1 cellular context compared by ENCODE assay signal in the genomic region with DNA sequence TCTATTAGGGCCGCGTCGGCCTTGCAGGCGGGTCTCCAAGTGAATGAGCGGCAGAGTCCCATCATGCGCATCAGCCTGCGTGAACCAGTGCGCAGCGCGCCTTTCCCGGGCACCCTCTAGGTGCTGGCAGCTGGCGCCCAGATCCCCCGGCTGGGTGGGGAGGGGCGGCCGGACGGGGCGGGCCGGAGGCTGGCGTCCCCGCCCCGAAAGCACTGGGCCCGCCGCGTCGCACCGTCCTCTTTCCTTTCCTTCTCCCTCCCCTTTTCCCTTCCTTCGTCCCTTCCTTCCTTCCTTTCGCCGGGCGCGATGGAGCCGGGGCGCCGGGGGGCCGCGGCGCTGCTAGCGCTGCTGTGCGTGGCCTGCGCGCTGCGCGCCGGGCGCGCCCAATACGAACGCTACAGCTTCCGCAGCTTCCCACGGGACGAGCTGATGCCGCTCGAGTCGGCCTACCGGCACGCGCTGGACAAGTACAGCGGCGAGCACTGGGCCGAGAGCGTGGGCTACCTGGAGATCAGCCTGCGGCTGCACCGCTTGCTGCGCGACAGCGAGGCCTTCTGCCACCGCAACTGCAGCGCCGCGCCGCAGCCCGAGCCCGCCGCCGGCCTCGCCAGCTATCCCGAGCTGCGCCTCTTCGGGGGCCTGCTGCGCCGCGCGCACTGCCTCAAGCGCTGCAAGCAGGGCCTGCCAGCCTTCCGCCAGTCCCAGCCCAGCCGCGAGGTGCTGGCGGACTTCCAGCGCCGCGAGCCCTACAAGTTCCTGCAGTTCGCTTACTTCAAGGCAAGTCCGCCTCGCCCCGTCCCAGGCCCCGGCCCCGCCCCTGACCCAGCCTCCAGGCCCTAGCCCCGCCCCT.
TF ChIP-seq lines count a peak whose summit lies in the region.

A gene (plus strand): TSS at position 243 of the 850 bp plus-strand sequence. CDS start 64 bp downstream, at position 307.

TF ChIP-seq in K562, 482 proteins besides CTCF, POLR2A, EP300 and RAD21 (continued from another document and continues in another):
- TF ChIP-seq, protein P1, sequence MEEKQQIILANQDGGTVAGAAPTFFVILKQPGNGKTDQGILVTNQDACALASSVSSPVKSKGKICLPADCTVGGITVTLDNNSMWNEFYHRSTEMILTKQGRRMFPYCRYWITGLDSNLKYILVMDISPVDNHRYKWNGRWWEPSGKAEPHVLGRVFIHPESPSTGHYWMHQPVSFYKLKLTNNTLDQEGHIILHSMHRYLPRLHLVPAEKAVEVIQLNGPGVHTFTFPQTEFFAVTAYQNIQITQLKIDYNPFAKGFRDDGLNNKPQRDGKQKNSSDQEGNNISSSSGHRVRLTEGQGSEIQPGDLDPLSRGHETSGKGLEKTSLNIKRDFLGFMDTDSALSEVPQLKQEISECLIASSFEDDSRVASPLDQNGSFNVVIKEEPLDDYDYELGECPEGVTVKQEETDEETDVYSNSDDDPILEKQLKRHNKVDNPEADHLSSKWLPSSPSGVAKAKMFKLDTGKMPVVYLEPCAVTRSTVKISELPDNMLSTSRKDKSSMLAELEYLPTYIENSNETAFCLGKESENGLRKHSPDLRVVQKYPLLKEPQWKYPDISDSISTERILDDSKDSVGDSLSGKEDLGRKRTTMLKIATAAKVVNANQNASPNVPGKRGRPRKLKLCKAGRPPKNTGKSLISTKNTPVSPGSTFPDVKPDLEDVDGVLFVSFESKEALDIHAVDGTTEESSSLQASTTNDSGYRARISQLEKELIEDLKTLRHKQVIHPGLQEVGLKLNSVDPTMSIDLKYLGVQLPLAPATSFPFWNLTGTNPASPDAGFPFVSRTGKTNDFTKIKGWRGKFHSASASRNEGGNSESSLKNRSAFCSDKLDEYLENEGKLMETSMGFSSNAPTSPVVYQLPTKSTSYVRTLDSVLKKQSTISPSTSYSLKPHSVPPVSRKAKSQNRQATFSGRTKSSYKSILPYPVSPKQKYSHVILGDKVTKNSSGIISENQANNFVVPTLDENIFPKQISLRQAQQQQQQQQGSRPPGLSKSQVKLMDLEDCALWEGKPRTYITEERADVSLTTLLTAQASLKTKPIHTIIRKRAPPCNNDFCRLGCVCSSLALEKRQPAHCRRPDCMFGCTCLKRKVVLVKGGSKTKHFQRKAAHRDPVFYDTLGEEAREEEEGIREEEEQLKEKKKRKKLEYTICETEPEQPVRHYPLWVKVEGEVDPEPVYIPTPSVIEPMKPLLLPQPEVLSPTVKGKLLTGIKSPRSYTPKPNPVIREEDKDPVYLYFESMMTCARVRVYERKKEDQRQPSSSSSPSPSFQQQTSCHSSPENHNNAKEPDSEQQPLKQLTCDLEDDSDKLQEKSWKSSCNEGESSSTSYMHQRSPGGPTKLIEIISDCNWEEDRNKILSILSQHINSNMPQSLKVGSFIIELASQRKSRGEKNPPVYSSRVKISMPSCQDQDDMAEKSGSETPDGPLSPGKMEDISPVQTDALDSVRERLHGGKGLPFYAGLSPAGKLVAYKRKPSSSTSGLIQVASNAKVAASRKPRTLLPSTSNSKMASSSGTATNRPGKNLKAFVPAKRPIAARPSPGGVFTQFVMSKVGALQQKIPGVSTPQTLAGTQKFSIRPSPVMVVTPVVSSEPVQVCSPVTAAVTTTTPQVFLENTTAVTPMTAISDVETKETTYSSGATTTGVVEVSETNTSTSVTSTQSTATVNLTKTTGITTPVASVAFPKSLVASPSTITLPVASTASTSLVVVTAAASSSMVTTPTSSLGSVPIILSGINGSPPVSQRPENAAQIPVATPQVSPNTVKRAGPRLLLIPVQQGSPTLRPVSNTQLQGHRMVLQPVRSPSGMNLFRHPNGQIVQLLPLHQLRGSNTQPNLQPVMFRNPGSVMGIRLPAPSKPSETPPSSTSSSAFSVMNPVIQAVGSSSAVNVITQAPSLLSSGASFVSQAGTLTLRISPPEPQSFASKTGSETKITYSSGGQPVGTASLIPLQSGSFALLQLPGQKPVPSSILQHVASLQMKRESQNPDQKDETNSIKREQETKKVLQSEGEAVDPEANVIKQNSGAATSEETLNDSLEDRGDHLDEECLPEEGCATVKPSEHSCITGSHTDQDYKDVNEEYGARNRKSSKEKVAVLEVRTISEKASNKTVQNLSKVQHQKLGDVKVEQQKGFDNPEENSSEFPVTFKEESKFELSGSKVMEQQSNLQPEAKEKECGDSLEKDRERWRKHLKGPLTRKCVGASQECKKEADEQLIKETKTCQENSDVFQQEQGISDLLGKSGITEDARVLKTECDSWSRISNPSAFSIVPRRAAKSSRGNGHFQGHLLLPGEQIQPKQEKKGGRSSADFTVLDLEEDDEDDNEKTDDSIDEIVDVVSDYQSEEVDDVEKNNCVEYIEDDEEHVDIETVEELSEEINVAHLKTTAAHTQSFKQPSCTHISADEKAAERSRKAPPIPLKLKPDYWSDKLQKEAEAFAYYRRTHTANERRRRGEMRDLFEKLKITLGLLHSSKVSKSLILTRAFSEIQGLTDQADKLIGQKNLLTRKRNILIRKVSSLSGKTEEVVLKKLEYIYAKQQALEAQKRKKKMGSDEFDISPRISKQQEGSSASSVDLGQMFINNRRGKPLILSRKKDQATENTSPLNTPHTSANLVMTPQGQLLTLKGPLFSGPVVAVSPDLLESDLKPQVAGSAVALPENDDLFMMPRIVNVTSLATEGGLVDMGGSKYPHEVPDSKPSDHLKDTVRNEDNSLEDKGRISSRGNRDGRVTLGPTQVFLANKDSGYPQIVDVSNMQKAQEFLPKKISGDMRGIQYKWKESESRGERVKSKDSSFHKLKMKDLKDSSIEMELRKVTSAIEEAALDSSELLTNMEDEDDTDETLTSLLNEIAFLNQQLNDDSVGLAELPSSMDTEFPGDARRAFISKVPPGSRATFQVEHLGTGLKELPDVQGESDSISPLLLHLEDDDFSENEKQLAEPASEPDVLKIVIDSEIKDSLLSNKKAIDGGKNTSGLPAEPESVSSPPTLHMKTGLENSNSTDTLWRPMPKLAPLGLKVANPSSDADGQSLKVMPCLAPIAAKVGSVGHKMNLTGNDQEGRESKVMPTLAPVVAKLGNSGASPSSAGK (IDR thresholded peaks at IDR 0.05): peak; percentile 82
- TF ChIP-seq NR4A1 (CRISPR knock-in tag; IDR thresholded peaks at IDR 0.05) (peak; percentile 38; the same call in 1 of the 2 replicates), NR4A1 (tag; IDR thresholded peaks at IDR 0.05) (peak; percentile 91), PRPF4 (IDR thresholded peaks at IDR 0.05; ENCODE audit: insufficient read depth, low read depth, low read length, poor library complexity, severe bottlenecking) (no peak), RBFOX2 (IDR thresholded peaks at IDR 0.05; ENCODE audit: low read depth, low read length) (peak; percentile 90), KLF10 (CRISPR knock-in tag; IDR thresholded peaks at IDR 0.05) (no peak), GATAD2A (IDR thresholded peaks at IDR 0.05) (no peak), TEAD1 (CRISPR knock-in tag; IDR thresholded peaks at IDR 0.05) (peak; percentile 45 to 60; a peak in 1 of 4 replicates), MYC (IDR thresholded peaks at IDR 0.05; ENCODE audit: low read depth, low read length) (peak; percentile 76), MYC (CRISPR knock-in tag; IDR thresholded peaks at IDR 0.05; ENCODE audit: borderline replicate concordance, low read depth) (no peak), TAF15 (IDR thresholded peaks at IDR 0.05; ENCODE audit: low read depth, low read length) (no peak), IFI16 (CRISPR knock-in tag; IDR thresholded peaks at IDR 0.05) (no peak), FOXJ2 (tag; IDR thresholded peaks at IDR 0.05) (no peak), NELFE (IDR thresholded peaks at IDR 0.05; ENCODE audit: insufficient read depth, insufficient read length) (no peak), SLC30A9 (CRISPR knock-in tag; IDR thresholded peaks at IDR 0.05) (no peak), LARP7 (IDR thresholded peaks at IDR 0.05) (no peak), STAT5A (IDR thresholded peaks at IDR 0.05; ENCODE audit: borderline replicate concordance, low read length) (no peak; the same call in 1 of the 2 replicates), KAT2B (IDR thresholded peaks at IDR 0.05; ENCODE audit: low read depth, low read length) (no peak), NR2F6 (CRISPR knock-in tag; IDR thresholded peaks at IDR 0.05) (no peak), SIX5 (IDR thresholded peaks at IDR 0.05; ENCODE audit: borderline replicate concordance in 1 of 2, insufficient read depth in 1 of 2, low read depth in 1 of 2, low read length in 2 of 2) (no peak), ZBTB1 (CRISPR knock-in tag; IDR thresholded peaks at IDR 0.05; ENCODE audit: borderline replicate concordance, low read depth) (peak; percentile 74; the same call in 1 of the 2 replicates), HDAC1 (IDR thresholded peaks at IDR 0.05) (no peak), PCBP2 (IDR thresholded peaks at IDR 0.05; ENCODE audit: low read depth, low read length, poor library complexity, severe bottlenecking) (peak; percentile 52), NFATC3 (IDR thresholded peaks at IDR 0.05) (peak; percentile 87; the same call in 1 of the 2 replicates), STAT5B (CRISPR knock-in tag; IDR thresholded peaks at IDR 0.05) (no peak), EGR1 (conservative IDR thresholded peaks at IDR 0.05) (no peak), MED1 (CRISPR knock-in tag; IDR thresholded peaks at IDR 0.05; ENCODE audit: borderline replicate concordance) (peak; percentile 78; the same call in 1 of the 2 replicates), SMAD1 (IDR thresholded peaks at IDR 0.05; ENCODE audit: low read depth, low read length, partially characterized antibody) (peak; percentile 30), MAFK (IDR thresholded peaks at IDR 0.05; ENCODE audit: low read length) (no peak)
- TF ChIP-seq, protein P2, sequence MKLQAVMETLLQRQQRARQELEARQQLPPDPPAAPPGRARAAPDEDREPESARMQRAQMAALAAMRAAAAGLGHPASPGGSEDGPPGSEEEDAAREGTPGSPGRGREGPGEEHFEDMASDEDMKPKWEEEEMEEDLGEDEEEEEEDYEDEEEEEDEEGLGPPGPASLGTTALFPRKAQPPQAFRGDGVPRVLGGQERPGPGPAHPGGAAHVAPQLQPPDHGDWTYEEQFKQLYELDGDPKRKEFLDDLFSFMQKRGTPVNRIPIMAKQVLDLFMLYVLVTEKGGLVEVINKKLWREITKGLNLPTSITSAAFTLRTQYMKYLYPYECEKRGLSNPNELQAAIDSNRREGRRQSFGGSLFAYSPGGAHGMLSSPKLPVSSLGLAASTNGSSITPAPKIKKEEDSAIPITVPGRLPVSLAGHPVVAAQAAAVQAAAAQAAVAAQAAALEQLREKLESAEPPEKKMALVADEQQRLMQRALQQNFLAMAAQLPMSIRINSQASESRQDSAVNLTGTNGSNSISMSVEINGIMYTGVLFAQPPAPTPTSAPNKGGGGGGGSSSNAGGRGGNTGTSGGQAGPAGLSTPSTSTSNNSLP (IDR thresholded peaks at IDR 0.05; ENCODE audit: borderline replicate concordance, low read depth, low read length): no peak
- TF ChIP-seq, protein P3, sequence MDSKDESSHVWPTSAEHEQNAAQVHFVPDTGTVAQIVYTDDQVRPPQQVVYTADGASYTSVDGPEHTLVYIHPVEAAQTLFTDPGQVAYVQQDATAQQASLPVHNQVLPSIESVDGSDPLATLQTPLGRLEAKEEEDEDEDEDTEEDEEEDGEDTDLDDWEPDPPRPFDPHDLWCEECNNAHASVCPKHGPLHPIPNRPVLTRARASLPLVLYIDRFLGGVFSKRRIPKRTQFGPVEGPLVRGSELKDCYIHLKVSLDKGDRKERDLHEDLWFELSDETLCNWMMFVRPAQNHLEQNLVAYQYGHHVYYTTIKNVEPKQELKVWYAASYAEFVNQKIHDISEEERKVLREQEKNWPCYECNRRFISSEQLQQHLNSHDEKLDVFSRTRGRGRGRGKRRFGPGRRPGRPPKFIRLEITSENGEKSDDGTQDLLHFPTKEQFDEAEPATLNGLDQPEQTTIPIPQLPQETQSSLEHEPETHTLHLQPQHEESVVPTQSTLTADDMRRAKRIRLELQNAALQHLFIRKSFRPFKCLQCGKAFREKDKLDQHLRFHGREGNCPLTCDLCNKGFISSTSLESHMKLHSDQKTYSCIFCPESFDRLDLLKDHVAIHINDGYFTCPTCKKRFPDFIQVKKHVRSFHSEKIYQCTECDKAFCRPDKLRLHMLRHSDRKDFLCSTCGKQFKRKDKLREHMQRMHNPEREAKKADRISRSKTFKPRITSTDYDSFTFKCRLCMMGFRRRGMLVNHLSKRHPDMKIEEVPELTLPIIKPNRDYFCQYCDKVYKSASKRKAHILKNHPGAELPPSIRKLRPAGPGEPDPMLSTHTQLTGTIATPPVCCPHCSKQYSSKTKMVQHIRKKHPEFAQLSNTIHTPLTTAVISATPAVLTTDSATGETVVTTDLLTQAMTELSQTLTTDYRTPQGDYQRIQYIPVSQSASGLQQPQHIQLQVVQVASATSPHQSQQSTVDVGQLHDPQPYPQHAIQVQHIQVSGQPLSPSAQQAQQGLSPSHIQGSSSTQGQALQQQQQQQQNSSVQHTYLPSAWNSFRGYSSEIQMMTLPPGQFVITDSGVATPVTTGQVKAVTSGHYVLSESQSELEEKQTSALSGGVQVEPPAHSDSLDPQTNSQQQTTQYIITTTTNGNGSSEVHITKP (IDR thresholded peaks at IDR 0.05; ENCODE audit: partially characterized antibody): no peak
- TF ChIP-seq, protein P4, sequence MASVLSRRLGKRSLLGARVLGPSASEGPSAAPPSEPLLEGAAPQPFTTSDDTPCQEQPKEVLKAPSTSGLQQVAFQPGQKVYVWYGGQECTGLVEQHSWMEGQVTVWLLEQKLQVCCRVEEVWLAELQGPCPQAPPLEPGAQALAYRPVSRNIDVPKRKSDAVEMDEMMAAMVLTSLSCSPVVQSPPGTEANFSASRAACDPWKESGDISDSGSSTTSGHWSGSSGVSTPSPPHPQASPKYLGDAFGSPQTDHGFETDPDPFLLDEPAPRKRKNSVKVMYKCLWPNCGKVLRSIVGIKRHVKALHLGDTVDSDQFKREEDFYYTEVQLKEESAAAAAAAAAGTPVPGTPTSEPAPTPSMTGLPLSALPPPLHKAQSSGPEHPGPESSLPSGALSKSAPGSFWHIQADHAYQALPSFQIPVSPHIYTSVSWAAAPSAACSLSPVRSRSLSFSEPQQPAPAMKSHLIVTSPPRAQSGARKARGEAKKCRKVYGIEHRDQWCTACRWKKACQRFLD (CRISPR knock-in tag; IDR thresholded peaks at IDR 0.05): peak; percentile 78
- TF ChIP-seq, protein P5, sequence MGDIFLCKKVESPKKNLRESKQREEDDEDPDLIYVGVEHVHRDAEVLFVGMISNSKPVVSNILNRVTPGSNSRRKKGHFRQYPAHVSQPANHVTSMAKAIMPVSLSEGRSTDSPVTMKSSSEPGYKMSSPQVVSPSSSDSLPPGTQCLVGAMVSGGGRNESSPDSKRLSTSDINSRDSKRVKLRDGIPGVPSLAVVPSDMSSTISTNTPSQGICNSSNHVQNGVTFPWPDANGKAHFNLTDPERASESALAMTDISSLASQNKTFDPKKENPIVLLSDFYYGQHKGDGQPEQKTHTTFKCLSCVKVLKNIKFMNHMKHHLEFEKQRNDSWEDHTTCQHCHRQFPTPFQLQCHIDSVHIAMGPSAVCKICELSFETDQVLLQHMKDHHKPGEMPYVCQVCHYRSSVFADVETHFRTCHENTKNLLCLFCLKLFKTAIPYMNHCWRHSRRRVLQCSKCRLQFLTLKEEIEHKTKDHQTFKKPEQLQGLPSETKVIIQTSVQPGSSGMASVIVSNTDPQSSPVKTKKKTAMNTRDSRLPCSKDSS (IDR thresholded peaks at IDR 0.05; ENCODE audit: low read depth, partially characterized antibody): no peak
- TF ChIP-seq, protein P6, sequence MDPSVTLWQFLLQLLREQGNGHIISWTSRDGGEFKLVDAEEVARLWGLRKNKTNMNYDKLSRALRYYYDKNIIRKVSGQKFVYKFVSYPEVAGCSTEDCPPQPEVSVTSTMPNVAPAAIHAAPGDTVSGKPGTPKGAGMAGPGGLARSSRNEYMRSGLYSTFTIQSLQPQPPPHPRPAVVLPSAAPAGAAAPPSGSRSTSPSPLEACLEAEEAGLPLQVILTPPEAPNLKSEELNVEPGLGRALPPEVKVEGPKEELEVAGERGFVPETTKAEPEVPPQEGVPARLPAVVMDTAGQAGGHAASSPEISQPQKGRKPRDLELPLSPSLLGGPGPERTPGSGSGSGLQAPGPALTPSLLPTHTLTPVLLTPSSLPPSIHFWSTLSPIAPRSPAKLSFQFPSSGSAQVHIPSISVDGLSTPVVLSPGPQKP (CRISPR knock-in tag; IDR thresholded peaks at IDR 0.05): no peak
